In the genomic region with DNA sequence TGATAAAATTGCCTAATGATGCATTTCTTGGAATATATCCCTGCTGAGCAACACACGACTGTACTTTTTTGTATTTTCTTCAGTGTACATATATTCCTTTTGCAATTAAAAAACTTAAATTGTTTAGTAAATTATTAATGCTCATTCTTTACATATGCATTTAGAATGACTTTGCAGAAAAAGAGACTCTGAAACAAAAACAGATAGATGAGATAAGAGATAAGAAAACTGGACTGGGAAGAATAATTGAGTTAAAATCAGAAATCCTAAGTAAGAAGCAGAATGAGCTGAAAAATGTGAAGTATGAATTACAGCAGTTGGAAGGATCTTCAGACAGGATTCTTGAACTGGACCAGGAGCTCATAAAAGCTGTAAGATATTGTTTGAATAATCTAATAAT, we compare ENCODE assay signal across 1 cellular context.
TF ChIP-seq lines count a peak whose summit lies in the region.

No MANE protein-coding gene starts in this region.

TF ChIP-seq in HepG2, 621 proteins besides CTCF, POLR2A, EP300 and RAD21:
- TF ChIP-seq, protein P1, sequence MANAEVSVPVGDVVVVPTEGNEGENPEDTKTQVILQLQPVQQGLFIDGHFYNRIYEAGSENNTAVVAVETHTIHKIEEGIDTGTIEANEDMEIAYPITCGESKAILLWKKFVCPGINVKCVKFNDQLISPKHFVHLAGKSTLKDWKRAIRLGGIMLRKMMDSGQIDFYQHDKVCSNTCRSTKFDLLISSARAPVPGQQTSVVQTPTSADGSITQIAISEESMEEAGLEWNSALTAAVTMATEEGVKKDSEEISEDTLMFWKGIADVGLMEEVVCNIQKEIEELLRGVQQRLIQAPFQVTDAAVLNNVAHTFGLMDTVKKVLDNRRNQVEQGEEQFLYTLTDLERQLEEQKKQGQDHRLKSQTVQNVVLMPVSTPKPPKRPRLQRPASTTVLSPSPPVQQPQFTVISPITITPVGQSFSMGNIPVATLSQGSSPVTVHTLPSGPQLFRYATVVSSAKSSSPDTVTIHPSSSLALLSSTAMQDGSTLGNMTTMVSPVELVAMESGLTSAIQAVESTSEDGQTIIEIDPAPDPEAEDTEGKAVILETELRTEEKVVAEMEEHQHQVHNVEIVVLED (CRISPR knock-in tag; IDR thresholded peaks at IDR 0.05; ENCODE audit: borderline replicate concordance) = no peak
- TF ChIP-seq NFE2L2 (IDR thresholded peaks at IDR 0.05; ENCODE audit: low read length) (peak; percentile 27; the same call in 1 of the 2 replicates), HNRNPL (IDR thresholded peaks at IDR 0.05; ENCODE audit: low read depth, low read length) (no peak)
TF ChIP-seq in HepG2: peak in this region for 1.
